20 cellular contexts compared by ENCODE assay signal in the genomic region with DNA sequence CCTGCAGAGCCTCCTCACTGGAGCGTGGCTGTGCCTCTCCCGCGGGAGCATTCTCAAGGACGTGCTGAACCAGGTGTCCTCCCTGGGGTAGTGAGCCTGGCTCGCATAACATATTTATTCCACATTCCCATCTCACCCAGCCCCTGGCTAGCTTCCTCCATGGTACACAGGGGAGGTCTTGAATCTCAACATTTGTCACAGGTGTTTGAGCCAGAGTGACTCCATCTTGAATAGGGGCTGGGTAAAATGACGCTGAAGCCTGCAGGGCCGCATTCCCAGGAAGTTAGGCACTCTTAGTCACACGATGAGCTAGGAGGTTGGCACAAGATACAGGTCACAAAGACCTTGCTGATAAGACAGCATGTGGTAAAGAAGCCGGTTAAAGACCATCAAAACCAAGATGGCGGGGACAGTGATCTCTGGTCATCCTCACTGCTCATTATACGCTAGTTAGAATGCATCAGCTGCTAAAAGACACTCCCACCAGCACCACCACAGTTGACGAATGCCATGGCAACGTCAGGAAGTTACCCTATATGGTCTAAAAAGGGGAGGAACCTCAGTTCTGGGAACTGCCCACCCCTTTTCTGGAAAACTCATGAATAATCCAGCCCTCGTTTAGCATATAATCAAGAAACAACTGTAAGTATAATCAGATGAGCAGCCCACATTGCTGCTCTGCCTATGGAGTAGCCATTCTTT.
DNase-seq lines count a peak whose midpoint lies in the region; ATAC-seq and TF ChIP-seq lines count a peak whose summit lies in the region.
"Had no signal": no experiment of that assay in that cellular context is flagged by ENCODE, and none has a peak within 500 bp of the region (broad histone marks: within the 10 kb centered on the region; RNA-seq: fewer than 3 reads in every experiment).

No MANE protein-coding gene starts in this region.

- TF ChIP-seq CTCF in foreskin keratinocyte (conservative IDR thresholded peaks at IDR 0.05) = no peak
- TF ChIP-seq CTCF in gastrocnemius medialis (IDR thresholded peaks at IDR 0.05 in 4 of 5, conservative IDR thresholded peaks at IDR 0.05 in 1 of 5) = no peak

- in situ Hi-C loops in gastrocnemius medialis (cut with MboI; ENCODE audit: low sequenced_read_pairs in 4 of 4) = no loop called here

- H3K27me3 ChIP-seq in BLaER1 (no peaks in the 10 kb centered on the region), foreskin keratinocyte (no peaks in the 10 kb centered on the region), gastrocnemius medialis (no peaks in the 10 kb centered on the region)
- no peaks in the 10 kb centered on the region for H3K27me3 ChIP-seq in BLaER1 treated with 17β-estradiol and CSF1 and Interleukin-3, amounts not matched to agents 10 nM and 100 nM
- H3K27me3 ChIP-seq: BE2C had no signal

- peak overlapping the region; percentile 67 for H3K4me2 ChIP-seq in BLaER1
- peak overlapping the region in 9 of 11 experiments; percentile 9 to 68 (median 49); a peak in 14 of 22 replicates for H3K4me2 ChIP-seq in BLaER1 treated with 17β-estradiol and CSF1 and Interleukin-3, amounts not matched to agents 10 nM and 100 nM

- H3K4me1 ChIP-seq in BLaER1 = peaks cover 12% of the 10 kb centered on the region
- peaks cover 0 to 13% (median 10%) of the 10 kb centered on the region in 10 experiments; a peak in 14 of 20 replicates for H3K4me1 ChIP-seq in BLaER1 treated with 17β-estradiol and CSF1 and Interleukin-3, amounts not matched to agents 10 nM and 100 nM
- peaks cover 13% of the 10 kb centered on the region for H3K4me1 ChIP-seq in foreskin keratinocyte
- no peaks in the 10 kb centered on the region for H3K4me1 ChIP-seq in gastrocnemius medialis
- H3K4me1 ChIP-seq: BE2C had no signal

- intact Hi-C loops in gastrocnemius medialis (cut with DNase I; ENCODE audit: low total_unique reads) = no loop called here

- H3K9ac ChIP-seq in BLaER1 = no peak overlapping the region
- H3K9ac ChIP-seq in BLaER1 treated with 17β-estradiol and CSF1 and Interleukin-3, amounts not matched to agents 10 nM and 100 nM = no peak overlapping the region

- no peaks in the 10 kb centered on the region for H4K20me1 ChIP-seq in BLaER1
- H4K20me1 ChIP-seq in BLaER1 treated with 17β-estradiol and CSF1 and Interleukin-3, amounts not matched to agents 10 nM and 100 nM = no peaks in the 10 kb centered on the region

- no peak overlapping the region for H3K4me3 ChIP-seq in BLaER1
- H3K4me3 ChIP-seq in BLaER1 treated with 17β-estradiol and CSF1 and Interleukin-3, amounts not matched to agents 10 nM and 100 nM = no peak overlapping the region
- no peak overlapping the region for H3K4me3 ChIP-seq in gastrocnemius medialis

- DNase-seq in NCI-H2171 (lab: John Stamatoyannopoulos, UW) = peak; percentile 56
- peak in 1 of 2 donors; percentile 6 for DNase-seq in foreskin keratinocyte
- no peak for DNase-seq in mesenteric fat pad (ENCODE audit: low spot score)
- DNase-seq in NCI-H2107 treated with DMSO at 0.1 percent for 48 hours (lab: John Stamatoyannopoulos, UW; ENCODE audit: unreplicated experiment) = no peak
- DNase-seq in gastrocnemius medialis = no peak
- DNase-seq in amygdala (lab: John Stamatoyannopoulos, UW) = no peak
- DNase-seq: BE2C; CD4-positive, CD25-positive, alpha-beta regulatory T cell; DMS153; DND-41; NCI-H1105; NCI-H1694; NCI-H2081 treated with DMSO at 0.1 percent for 48 hours; NCI-H226; NCI-H524; NCI-H748 treated with DMSO at 0.1 percent for 48 hours had no signal

- no peak for TF ChIP-seq POLR2A in gastrocnemius medialis (IDR thresholded peaks at IDR 0.05)

- ATAC-seq in foreskin keratinocyte (no peak), gastrocnemius medialis (no peak)
- ATAC-seq: SK-N-SH treated with all-trans-retinoic acid at 6 μM for 48 hours had no signal

- H3K27ac ChIP-seq in BLaER1 (peak overlapping the region; percentile 18; the same call in 1 of the 2 replicates), foreskin keratinocyte (peak overlapping the region; percentile 57), gastrocnemius medialis (no peak overlapping the region)
- H3K27ac ChIP-seq in BLaER1 treated with 17β-estradiol and CSF1 and Interleukin-3, amounts not matched to agents 10 nM and 100 nM = no peak overlapping the region
- H3K27ac ChIP-seq: HL-60 had no signal

- H3K9me3 ChIP-seq in BLaER1 (no peaks in the 10 kb centered on the region), gastrocnemius medialis (no peaks in the 10 kb centered on the region)
- H3K9me3 ChIP-seq in BLaER1 treated with 17β-estradiol and CSF1 and Interleukin-3, amounts not matched to agents 10 nM and 100 nM (replicated peaks in 1 of 11) = no peaks in the 10 kb centered on the region
- H3K9me3 ChIP-seq: BE2C had no signal

- H3K36me3 ChIP-seq in BLaER1 = no peaks in the 10 kb centered on the region
- no peaks in the 10 kb centered on the region for H3K36me3 ChIP-seq in BLaER1 treated with 17β-estradiol and CSF1 and Interleukin-3, amounts not matched to agents 10 nM and 100 nM
- H3K36me3 ChIP-seq in gastrocnemius medialis = no peaks in the 10 kb centered on the region
- H3K36me3 ChIP-seq: BE2C had no signal

Comparison
In these comparisons a context has a peak if more than half of its experiments do, and no peak if none do; other contexts are left out.
1. H3K27ac ChIP-seq: peak in BLaER1 (single experiment) and foreskin keratinocyte (single experiment); none in BLaER1 treated with 17β-estradiol and CSF1 and Interleukin-3, amounts not matched to agents 10 nM and 100 nM (0 of 11) and gastrocnemius medialis (0 of 4).